9 cellular contexts compared by ENCODE assay signal in the genomic region with DNA sequence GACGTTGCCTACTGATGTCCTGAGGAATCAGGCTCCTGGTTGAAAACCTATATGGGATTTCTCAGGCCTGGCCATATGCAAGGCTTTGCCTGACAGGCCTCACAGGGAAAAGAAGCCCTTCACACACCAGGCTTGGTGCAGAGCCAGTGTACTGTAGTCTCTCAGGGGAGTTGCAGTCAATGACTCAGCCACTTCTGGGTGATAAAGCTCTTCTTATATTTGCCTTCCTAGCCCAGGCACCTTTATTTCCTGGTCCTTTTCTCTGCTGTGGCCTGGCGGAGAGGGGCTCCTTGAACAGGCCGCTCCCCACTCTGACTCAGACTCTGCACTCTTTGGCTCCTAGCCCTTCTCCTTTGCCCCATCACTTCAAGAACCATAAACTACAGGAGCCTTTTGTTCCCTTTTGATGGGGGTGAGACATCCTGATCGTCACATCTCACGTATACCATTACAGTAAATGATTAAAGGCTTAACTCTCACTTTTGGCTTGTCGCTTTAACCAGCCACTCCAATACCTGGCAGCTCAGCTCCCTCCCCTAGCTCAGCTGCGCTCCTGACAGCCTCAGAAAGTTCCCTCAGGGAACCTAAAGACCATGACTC.
DNase-seq lines count a peak whose midpoint lies in the region; ATAC-seq and TF ChIP-seq lines count a peak whose summit lies in the region.
"Had no signal": no experiment of that assay in that cellular context is flagged by ENCODE, and none has a peak within 500 bp of the region (broad histone marks: within the 10 kb centered on the region; RNA-seq: fewer than 3 reads in every experiment).

No MANE protein-coding gene starts in this region.

- TF ChIP-seq CTCF in LNCaP clone FGC (IDR thresholded peaks at IDR 0.05; ENCODE audit: control insufficient read depth, extremely low read depth, insufficient read depth) = no peak

- DNase-seq in LNCaP clone FGC (ENCODE audit: low read depth) (peak; percentile 49), adipocyte (ENCODE audit: low read depth) (peak; percentile 80), islet precursor cell (peak; percentile 98), cortex of kidney (lab: John Stamatoyannopoulos, UW) (no peak), T-helper 2 cell (no peak), SKM-1 (lab: John Stamatoyannopoulos, UW; ENCODE audit: unreplicated experiment) (no peak)
- DNase-seq in central memory CD4-positive, alpha-beta T cell = no peak

- H3K9ac ChIP-seq in adipocyte (ENCODE audit: low read length) = peak overlapping the region; percentile 20

- no peaks in the 10 kb centered on the region for H3K27me3 ChIP-seq in adipocyte (replicated peaks; ENCODE audit: control insufficient read depth, insufficient read depth, low read length)
- H3K27me3 ChIP-seq: neutrophil had no signal

- ATAC-seq in GM18868 (IDR thresholded peaks at IDR 0.05; ENCODE audit: unreplicated experiment) = peak; percentile 41

- peaks cover 30% of the 10 kb centered on the region for H3K4me1 ChIP-seq in adipocyte (ENCODE audit: control insufficient read depth, insufficient read depth, low read length)

- no peaks in the 10 kb centered on the region for H3K36me3 ChIP-seq in adipocyte (ENCODE audit: control insufficient read depth, insufficient read depth, low read length, severe bottlenecking)
- H3K36me3 ChIP-seq: neutrophil had no signal

- no peaks in the 10 kb centered on the region for H3K9me3 ChIP-seq in adipocyte (ENCODE audit: control insufficient read depth, low read length)
- H3K9me3 ChIP-seq: neutrophil had no signal

- H3K4me3 ChIP-seq in LNCaP clone FGC (ENCODE audit: low read depth, low read length) = no peak overlapping the region
- peak overlapping the region; percentile 10 for H3K4me3 ChIP-seq in adipocyte (ENCODE audit: low read length)

Comparison
In these comparisons a context has a peak if more than half of its experiments do, and no peak if none do; other contexts are left out.
1. DNase-seq: peak in LNCaP clone FGC (single experiment), adipocyte (single experiment) and islet precursor cell (single experiment); none in central memory CD4-positive, alpha-beta T cell (single experiment), cortex of kidney (single experiment), T-helper 2 cell (0 of 5) and SKM-1 (single experiment).